1 cellular context compared by ENCODE assay signal in the genomic region with DNA sequence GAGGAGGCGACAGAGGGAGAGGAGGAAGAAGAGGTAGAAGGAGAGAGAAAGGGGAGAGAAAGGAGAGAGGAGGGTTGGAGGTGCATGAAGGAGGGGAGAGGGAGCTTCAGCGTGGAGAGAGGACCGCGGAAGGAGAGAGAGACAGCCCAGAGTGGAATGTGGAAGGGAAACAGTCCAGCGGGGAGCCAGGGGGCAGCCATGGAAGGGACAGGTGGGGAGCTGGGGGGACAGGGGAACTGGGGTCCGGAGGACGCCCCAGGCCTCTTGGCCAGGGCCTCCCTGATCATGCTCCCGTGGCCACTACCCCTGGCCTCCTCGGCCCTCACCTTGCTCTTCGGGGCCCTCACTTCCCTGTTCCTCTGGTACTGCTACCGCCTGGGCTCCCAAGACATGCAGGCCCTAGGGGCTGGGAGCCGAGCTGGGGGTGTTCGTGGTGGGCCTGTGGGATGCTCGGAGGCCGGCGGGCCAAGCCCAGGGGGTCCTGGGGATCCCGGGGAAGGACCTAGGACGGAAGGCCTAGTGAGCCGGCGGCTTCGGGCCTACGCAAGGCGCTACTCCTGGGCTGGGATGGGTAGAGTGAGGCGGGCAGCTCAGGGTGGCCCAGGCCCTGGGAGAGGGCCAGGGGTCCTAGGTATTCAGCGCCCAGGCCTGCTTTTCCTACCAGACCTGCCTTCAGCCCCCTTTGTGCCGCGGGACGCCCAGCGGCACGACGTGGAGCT.
A peak's percentile ranks its signal among the peaks of the same experiment; 100 is the strongest.
TF ChIP-seq lines count a peak whose summit lies in the region.

No MANE protein-coding gene starts in this region.

TF ChIP-seq in HepG2, 621 proteins besides CTCF, POLR2A, EP300 and RAD21 (continued from another document and continues in another):
- TF ChIP-seq, protein P1, sequence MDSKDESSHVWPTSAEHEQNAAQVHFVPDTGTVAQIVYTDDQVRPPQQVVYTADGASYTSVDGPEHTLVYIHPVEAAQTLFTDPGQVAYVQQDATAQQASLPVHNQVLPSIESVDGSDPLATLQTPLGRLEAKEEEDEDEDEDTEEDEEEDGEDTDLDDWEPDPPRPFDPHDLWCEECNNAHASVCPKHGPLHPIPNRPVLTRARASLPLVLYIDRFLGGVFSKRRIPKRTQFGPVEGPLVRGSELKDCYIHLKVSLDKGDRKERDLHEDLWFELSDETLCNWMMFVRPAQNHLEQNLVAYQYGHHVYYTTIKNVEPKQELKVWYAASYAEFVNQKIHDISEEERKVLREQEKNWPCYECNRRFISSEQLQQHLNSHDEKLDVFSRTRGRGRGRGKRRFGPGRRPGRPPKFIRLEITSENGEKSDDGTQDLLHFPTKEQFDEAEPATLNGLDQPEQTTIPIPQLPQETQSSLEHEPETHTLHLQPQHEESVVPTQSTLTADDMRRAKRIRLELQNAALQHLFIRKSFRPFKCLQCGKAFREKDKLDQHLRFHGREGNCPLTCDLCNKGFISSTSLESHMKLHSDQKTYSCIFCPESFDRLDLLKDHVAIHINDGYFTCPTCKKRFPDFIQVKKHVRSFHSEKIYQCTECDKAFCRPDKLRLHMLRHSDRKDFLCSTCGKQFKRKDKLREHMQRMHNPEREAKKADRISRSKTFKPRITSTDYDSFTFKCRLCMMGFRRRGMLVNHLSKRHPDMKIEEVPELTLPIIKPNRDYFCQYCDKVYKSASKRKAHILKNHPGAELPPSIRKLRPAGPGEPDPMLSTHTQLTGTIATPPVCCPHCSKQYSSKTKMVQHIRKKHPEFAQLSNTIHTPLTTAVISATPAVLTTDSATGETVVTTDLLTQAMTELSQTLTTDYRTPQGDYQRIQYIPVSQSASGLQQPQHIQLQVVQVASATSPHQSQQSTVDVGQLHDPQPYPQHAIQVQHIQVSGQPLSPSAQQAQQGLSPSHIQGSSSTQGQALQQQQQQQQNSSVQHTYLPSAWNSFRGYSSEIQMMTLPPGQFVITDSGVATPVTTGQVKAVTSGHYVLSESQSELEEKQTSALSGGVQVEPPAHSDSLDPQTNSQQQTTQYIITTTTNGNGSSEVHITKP (CRISPR knock-in tag; IDR thresholded peaks at IDR 0.05; ENCODE audit: low read depth) = 0 out of 2 replicates have a peak, but pooled peaks have one; percentile 62
- TF ChIP-seq ZNF260 (CRISPR knock-in tag; IDR thresholded peaks at IDR 0.05; ENCODE audit: borderline replicate concordance, low read depth) (no peak), ZNF713 (CRISPR knock-in tag; IDR thresholded peaks at IDR 0.05) (no peak), ERF (CRISPR knock-in tag; IDR thresholded peaks at IDR 0.05) (no peak; the same call in 1 of the 2 replicates), ZNF879 (CRISPR knock-in tag; IDR thresholded peaks at IDR 0.05) (no peak), ZNF615 (CRISPR knock-in tag; IDR thresholded peaks at IDR 0.05; ENCODE audit: borderline replicate concordance) (no peak), MEIS1 (CRISPR knock-in tag; IDR thresholded peaks at IDR 0.05; ENCODE audit: borderline replicate concordance) (no peak), SCMH1 (CRISPR knock-in tag; IDR thresholded peaks at IDR 0.05; ENCODE audit: borderline replicate concordance) (no peak), NFKBIZ (CRISPR knock-in tag; IDR thresholded peaks at IDR 0.05) (no peak), ZNF737 (CRISPR knock-in tag; IDR thresholded peaks at IDR 0.05; ENCODE audit: borderline replicate concordance) (no peak), ZNF446 (CRISPR knock-in tag; IDR thresholded peaks at IDR 0.05) (no peak), MTA1 (CRISPR knock-in tag; IDR thresholded peaks at IDR 0.05; ENCODE audit: borderline replicate concordance) (no peak), GPN1 (CRISPR knock-in tag; IDR thresholded peaks at IDR 0.05; ENCODE audit: borderline replicate concordance) (no peak), ZNF484 (CRISPR knock-in tag; IDR thresholded peaks at IDR 0.05; ENCODE audit: borderline replicate concordance, low read depth) (no peak), ZNF326 (CRISPR knock-in tag; IDR thresholded peaks at IDR 0.05; ENCODE audit: borderline replicate concordance) (no peak), RAD51 (IDR thresholded peaks at IDR 0.05; ENCODE audit: borderline replicate concordance) (no peak), ZNF451 (CRISPR knock-in tag; IDR thresholded peaks at IDR 0.05) (no peak), ZNF33B (CRISPR knock-in tag; IDR thresholded peaks at IDR 0.05) (no peak), PLRG1 (conservative IDR thresholded peaks at IDR 0.05) (no peak), PAWR (CRISPR knock-in tag; IDR thresholded peaks at IDR 0.05; ENCODE audit: borderline replicate concordance) (0 out of 2 replicates have a peak, but pooled peaks have one; percentile 89), HOXA5 (CRISPR knock-in tag; IDR thresholded peaks at IDR 0.05) (no peak; the same call in 1 of the 2 replicates), NR2F2 (IDR thresholded peaks at IDR 0.05; ENCODE audit: borderline replicate concordance, low read depth) (no peak), SIX4 (CRISPR knock-in tag; IDR thresholded peaks at IDR 0.05) (no peak), SYNCRIP (IDR thresholded peaks at IDR 0.05; ENCODE audit: insufficient read depth, low read depth, low read length) (no peak), ZNF841 (CRISPR knock-in tag; IDR thresholded peaks at IDR 0.05; ENCODE audit: borderline replicate concordance) (no peak), ZNF780A (CRISPR knock-in tag; IDR thresholded peaks at IDR 0.05) (no peak), KDM1A (CRISPR knock-in tag; IDR thresholded peaks at IDR 0.05) (no peak), SOX5 (CRISPR knock-in tag; IDR thresholded peaks at IDR 0.05; ENCODE audit: borderline replicate concordance) (no peak)
- TF ChIP-seq, protein P2, sequence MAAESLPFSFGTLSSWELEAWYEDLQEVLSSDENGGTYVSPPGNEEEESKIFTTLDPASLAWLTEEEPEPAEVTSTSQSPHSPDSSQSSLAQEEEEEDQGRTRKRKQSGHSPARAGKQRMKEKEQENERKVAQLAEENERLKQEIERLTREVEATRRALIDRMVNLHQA (CRISPR knock-in tag; IDR thresholded peaks at IDR 0.05) = no peak
- TF ChIP-seq, protein P3, sequence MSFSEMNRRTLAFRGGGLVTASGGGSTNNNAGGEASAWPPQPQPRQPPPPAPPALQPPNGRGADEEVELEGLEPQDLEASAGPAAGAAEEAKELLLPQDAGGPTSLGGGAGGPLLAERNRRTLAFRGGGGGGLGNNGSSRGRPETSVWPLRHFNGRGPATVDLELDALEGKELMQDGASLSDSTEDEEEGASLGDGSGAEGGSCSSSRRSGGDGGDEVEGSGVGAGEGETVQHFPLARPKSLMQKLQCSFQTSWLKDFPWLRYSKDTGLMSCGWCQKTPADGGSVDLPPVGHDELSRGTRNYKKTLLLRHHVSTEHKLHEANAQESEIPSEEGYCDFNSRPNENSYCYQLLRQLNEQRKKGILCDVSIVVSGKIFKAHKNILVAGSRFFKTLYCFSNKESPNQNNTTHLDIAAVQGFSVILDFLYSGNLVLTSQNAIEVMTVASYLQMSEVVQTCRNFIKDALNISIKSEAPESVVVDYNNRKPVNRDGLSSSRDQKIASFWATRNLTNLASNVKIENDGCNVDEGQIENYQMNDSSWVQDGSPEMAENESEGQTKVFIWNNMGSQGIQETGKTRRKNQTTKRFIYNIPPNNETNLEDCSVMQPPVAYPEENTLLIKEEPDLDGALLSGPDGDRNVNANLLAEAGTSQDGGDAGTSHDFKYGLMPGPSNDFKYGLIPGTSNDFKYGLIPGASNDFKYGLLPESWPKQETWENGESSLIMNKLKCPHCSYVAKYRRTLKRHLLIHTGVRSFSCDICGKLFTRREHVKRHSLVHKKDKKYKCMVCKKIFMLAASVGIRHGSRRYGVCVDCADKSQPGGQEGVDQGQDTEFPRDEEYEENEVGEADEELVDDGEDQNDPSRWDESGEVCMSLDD (CRISPR knock-in tag; IDR thresholded peaks at IDR 0.05; ENCODE audit: borderline replicate concordance) = peak; percentile 66; the same call in 1 of the 2 replicates
- TF ChIP-seq, protein P4, sequence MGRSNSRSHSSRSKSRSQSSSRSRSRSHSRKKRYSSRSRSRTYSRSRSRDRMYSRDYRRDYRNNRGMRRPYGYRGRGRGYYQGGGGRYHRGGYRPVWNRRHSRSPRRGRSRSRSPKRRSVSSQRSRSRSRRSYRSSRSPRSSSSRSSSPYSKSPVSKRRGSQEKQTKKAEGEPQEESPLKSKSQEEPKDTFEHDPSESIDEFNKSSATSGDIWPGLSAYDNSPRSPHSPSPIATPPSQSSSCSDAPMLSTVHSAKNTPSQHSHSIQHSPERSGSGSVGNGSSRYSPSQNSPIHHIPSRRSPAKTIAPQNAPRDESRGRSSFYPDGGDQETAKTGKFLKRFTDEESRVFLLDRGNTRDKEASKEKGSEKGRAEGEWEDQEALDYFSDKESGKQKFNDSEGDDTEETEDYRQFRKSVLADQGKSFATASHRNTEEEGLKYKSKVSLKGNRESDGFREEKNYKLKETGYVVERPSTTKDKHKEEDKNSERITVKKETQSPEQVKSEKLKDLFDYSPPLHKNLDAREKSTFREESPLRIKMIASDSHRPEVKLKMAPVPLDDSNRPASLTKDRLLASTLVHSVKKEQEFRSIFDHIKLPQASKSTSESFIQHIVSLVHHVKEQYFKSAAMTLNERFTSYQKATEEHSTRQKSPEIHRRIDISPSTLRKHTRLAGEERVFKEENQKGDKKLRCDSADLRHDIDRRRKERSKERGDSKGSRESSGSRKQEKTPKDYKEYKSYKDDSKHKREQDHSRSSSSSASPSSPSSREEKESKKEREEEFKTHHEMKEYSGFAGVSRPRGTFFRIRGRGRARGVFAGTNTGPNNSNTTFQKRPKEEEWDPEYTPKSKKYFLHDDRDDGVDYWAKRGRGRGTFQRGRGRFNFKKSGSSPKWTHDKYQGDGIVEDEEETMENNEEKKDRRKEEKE (IDR thresholded peaks at IDR 0.05) = no peak
- TF ChIP-seq, protein P5, sequence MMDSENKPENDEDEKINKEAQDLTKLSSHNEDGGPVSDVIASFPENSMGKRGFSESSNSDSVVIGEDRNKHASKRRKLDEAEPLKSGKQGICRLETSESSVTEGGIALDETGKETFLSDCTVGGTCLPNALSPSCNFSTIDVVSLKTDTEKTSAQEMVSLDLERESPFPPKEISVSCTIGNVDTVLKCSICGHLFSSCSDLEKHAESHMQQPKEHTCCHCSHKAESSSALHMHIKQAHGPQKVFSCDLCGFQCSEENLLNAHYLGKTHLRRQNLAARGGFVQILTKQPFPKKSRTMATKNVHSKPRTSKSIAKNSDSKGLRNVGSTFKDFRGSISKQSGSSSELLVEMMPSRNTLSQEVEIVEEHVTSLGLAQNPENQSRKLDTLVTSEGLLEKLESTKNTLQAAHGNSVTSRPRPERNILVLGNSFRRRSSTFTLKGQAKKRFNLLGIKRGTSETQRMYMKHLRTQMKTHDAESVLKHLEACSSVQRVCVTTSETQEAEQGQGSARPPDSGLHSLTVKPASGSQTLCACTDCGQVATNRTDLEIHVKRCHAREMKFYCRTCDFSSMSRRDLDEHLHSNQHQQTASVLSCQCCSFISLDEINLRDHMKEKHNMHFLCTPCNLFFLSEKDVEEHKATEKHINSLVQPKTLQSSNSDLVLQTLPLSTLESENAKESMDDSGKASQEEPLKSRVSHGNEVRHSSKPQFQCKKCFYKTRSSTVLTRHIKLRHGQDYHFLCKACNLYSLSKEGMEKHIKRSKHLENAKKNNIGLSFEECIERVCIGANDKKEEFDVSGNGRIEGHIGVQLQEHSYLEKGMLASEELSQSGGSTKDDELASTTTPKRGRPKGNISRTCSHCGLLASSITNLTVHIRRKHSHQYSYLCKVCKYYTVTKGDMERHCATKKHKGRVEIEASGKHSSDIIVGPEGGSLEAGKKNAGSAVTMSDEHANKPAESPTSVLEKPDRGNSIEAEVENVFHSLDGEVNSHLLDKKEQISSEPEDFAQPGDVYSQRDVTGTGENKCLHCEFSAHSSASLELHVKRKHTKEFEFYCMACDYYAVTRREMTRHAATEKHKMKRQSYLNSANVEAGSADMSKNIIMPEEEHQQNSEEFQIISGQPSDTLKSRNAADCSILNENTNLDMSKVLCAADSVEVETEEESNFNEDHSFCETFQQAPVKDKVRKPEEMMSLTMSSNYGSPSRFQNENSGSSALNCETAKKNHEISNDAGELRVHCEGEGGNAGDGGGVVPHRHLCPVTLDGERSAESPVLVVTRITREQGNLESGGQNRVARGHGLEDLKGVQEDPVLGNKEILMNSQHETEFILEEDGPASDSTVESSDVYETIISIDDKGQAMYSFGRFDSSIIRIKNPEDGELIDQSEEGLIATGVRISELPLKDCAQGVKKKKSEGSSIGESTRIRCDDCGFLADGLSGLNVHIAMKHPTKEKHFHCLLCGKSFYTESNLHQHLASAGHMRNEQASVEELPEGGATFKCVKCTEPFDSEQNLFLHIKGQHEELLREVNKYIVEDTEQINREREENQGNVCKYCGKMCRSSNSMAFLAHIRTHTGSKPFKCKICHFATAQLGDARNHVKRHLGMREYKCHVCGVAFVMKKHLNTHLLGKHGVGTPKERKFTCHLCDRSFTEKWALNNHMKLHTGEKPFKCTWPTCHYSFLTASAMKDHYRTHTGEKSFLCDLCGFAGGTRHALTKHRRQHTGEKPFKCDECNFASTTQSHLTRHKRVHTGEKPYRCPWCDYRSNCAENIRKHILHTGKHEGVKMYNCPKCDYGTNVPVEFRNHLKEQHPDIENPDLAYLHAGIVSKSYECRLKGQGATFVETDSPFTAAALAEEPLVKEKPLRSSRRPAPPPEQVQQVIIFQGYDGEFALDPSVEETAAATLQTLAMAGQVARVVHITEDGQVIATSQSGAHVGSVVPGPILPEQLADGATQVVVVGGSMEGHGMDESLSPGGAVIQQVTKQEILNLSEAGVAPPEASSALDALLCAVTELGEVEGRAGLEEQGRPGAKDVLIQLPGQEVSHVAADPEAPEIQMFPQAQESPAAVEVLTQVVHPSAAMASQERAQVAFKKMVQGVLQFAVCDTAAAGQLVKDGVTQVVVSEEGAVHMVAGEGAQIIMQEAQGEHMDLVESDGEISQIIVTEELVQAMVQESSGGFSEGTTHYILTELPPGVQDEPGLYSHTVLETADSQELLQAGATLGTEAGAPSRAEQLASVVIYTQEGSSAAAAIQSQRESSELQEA (CRISPR knock-in tag; IDR thresholded peaks at IDR 0.05; ENCODE audit: not compliant biosample characterization) = no peak
- TF ChIP-seq, protein P6, sequence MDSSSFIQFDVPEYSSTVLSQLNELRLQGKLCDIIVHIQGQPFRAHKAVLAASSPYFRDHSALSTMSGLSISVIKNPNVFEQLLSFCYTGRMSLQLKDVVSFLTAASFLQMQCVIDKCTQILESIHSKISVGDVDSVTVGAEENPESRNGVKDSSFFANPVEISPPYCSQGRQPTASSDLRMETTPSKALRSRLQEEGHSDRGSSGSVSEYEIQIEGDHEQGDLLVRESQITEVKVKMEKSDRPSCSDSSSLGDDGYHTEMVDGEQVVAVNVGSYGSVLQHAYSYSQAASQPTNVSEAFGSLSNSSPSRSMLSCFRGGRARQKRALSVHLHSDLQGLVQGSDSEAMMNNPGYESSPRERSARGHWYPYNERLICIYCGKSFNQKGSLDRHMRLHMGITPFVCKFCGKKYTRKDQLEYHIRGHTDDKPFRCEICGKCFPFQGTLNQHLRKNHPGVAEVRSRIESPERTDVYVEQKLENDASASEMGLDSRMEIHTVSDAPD (CRISPR knock-in tag; IDR thresholded peaks at IDR 0.05) = no peak
- TF ChIP-seq, protein P7, sequence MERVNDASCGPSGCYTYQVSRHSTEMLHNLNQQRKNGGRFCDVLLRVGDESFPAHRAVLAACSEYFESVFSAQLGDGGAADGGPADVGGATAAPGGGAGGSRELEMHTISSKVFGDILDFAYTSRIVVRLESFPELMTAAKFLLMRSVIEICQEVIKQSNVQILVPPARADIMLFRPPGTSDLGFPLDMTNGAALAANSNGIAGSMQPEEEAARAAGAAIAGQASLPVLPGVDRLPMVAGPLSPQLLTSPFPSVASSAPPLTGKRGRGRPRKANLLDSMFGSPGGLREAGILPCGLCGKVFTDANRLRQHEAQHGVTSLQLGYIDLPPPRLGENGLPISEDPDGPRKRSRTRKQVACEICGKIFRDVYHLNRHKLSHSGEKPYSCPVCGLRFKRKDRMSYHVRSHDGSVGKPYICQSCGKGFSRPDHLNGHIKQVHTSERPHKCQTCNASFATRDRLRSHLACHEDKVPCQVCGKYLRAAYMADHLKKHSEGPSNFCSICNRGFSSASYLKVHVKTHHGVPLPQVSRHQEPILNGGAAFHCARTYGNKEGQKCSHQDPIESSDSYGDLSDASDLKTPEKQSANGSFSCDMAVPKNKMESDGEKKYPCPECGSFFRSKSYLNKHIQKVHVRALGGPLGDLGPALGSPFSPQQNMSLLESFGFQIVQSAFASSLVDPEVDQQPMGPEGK (CRISPR knock-in tag; IDR thresholded peaks at IDR 0.05) = no peak; the same call in 1 of the 2 replicates
